ENCODE assay signal across 17 cellular contexts in genomic region chr13:24071423-24072075, GRCh38.
DNase-seq lines count a peak whose midpoint lies in the region; ATAC-seq and TF ChIP-seq lines count a peak whose summit lies in the region.
"Had no signal": no experiment of that assay in that cellular context is flagged by ENCODE, and none has a peak within 500 bp of the region (broad histone marks: within the 10 kb centered on the region; RNA-seq: fewer than 3 reads in every experiment).

No MANE protein-coding gene starts in this region.

- TF ChIP-seq CTCF in epithelial cell of esophagus (IDR thresholded peaks at IDR 0.05; ENCODE audit: insufficient read depth, low read depth, low read length, missing control alignments), result no peak

- no peak overlapping the region for H3K4me3 ChIP-seq in epithelial cell of esophagus (ENCODE audit: low read length)
- H3K4me3 ChIP-seq: testis had no signal

- ATAC-seq in GM19455 (IDR thresholded peaks at IDR 0.05; ENCODE audit: unreplicated experiment) (no peak), HG02981 (IDR thresholded peaks at IDR 0.05; ENCODE audit: unreplicated experiment) (no peak), left lobe of liver (no peak), HG03520 (IDR thresholded peaks at IDR 0.05; ENCODE audit: unreplicated experiment) (no peak)
- ATAC-seq: activated CD4-positive, CD25-positive, alpha-beta regulatory T cell treated with anti-CD3 and anti-CD28 coated beads, Interleukin-2, amount 50 U/mL, for 24 hours; naive thymus-derived CD8-positive, alpha-beta T cell had no signal

- DNase-seq in AG08395 (ENCODE audit: low spot score) (peak; percentile 84), LHCN-M2 (ENCODE audit: low read depth) (peak; percentile 79), epithelial cell of esophagus (ENCODE audit: low read depth) (peak; percentile 51), myocyte (ENCODE audit: low read depth) (peak; percentile 57), left lobe of liver (ENCODE audit: low spot score) (no peak)
- DNase-seq: activated naive CD4-positive, alpha-beta T cell treated with anti-CD3 and anti-CD28 coated beads for 36 hours; brain microvascular endothelial cell; effector memory CD4-positive, alpha-beta T cell; GF-D8; naive thymus-derived CD8-positive, alpha-beta T cell; NCI-H2107; NCI-H82; testis had no signal
